Comparison of ENCODE assay signal across 28 cellular contexts in the genomic region with DNA sequence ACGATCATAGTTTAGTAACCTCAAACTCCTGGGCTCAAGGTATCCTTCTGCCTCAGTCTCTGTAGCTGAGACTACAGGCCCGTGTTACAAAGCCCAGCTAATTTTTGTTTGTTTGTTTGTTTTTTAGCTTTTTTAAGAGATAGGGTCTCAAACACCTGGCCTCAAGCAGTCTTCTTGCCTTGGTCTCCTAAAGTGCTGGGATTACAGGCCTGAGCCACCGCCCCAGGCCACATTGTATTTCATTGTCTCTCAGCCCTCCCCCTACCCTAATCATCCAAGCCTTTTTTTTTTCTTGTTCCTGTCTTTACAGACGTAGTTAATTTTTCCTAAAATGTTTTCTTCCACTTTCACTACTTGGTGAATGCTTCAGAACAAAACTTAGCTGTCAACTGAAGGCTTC.
"Had no signal": no experiment of that assay in that cellular context is flagged by ENCODE, and none has a peak within 500 bp of the region (broad histone marks: within the 10 kb centered on the region; RNA-seq: fewer than 3 reads in every experiment).

No MANE protein-coding gene starts in this region.

- FAIRE-seq: colon, endometrium, frontal cortex, islet of Langerhans, urothelium cell line had no signal

- DNase-seq: activated B cell treated with CpG ODN at 0.5 μM for 24 hours; activated CD4-positive, alpha-beta T cell treated with anti-CD3 and anti-CD28 coated beads, Interleukin-2, amount 50 U/mL, for 1 hour; activated CD8-positive, alpha-beta memory T cell treated with anti-CD3 and anti-CD28 coated beads, Interleukin-2, amount 10 ng/mL, durations not matched to agents 7 days and 5 days; activated CD8-positive, alpha-beta T cell treated with anti-CD3 and anti-CD28 coated beads, Interleukin-2, amount 10 ng/mL, durations not matched to agents 7 days and 5 days; activated effector memory CD4-positive, alpha-beta T cell treated with Interleukin-2 at 50 U/mL for 16 hours; activated naive CD4-positive, alpha-beta T cell treated with Interleukin-2 at 50 U/mL for 16 hours; activated naive CD8-positive, alpha-beta T cell treated with anti-CD3 and anti-CD28 coated beads for 36 hours; adrenal gland; aorta; body of pancreas; dermis blood vessel endothelial cell; effector CD4-positive, alpha-beta T cell; left lung; lower lobe of right lung; mucosa of descending colon; right cardiac atrium; stimulated activated CD4-positive, alpha-beta T cell treated with anti-CD3 and anti-CD28 coated beads, Interleukin-2, amount 100 ng/mL, for 48 hours; stimulated activated naive CD4-positive, alpha-beta T cell treated with Interleukin-2 at 50 U/mL for 16 hours; T-helper 1 cell; transverse colon had no signal

- H3K27ac Mint-ChIP-seq: activated B cell treated with CpG ODN at 0.5 μM for 24 hours; activated CD8-positive, alpha-beta memory T cell treated with anti-CD3 and anti-CD28 coated beads, Interleukin-2, amount 10 ng/mL, durations not matched to agents 7 days and 5 days; activated CD8-positive, alpha-beta T cell treated with anti-CD3 and anti-CD28 coated beads, Interleukin-2, amount 10 ng/mL, durations not matched to agents 7 days and 5 days; activated naive CD8-positive, alpha-beta T cell treated with anti-CD3 and anti-CD28 coated beads for 36 hours; natural killer cell treated with Interleukin-12 subunit alpha and Interleukin-12 subunit beta and Interleukin-15 and Interleukin-18, amount 100 ng/mL, for 72 hours; T-helper 2 cell treated with Interferon-gamma antibody and Interleukin-4, amounts not matched to agents 5 μg/mL and 100 μg/mL, for 36 hours had no signal

- H3K4me1 ChIP-seq: parathyroid adenoma had no signal

- H3K9me3 Mint-ChIP-seq: activated B cell treated with CpG ODN at 0.5 μM for 24 hours; activated naive CD8-positive, alpha-beta T cell treated with anti-CD3 and anti-CD28 coated beads for 36 hours; natural killer cell treated with Interleukin-12 subunit alpha and Interleukin-12 subunit beta and Interleukin-15 and Interleukin-18, amount 100 ng/mL, for 72 hours; T-helper 2 cell treated with Interferon-gamma antibody and Interleukin-4, amounts not matched to agents 5 μg/mL and 100 μg/mL, for 36 hours had no signal

- H3K27me3 ChIP-seq: adrenal gland, body of pancreas, left lung, transverse colon had no signal

- H3K27ac ChIP-seq: adrenal gland, body of pancreas, left lung, lower lobe of right lung, parathyroid adenoma, transverse colon had no signal

- H3K9ac ChIP-seq: parathyroid adenoma had no signal

- H3K4me3 ChIP-seq: adrenal gland, body of pancreas, left lung, lower lobe of right lung, mucosa of descending colon, transverse colon had no signal

- H3K27me3 Mint-ChIP-seq: activated B cell treated with CpG ODN at 0.5 μM for 24 hours; activated CD8-positive, alpha-beta memory T cell treated with anti-CD3 and anti-CD28 coated beads, Interleukin-2, amount 10 ng/mL, durations not matched to agents 7 days and 5 days; activated naive CD8-positive, alpha-beta T cell treated with anti-CD3 and anti-CD28 coated beads for 36 hours; natural killer cell treated with Interleukin-12 subunit alpha and Interleukin-12 subunit beta and Interleukin-15 and Interleukin-18, amount 100 ng/mL, for 72 hours had no signal

- H3K79me2 ChIP-seq: parathyroid adenoma had no signal

- H3K36me3 ChIP-seq: adrenal gland, lower lobe of right lung, transverse colon had no signal

- ATAC-seq: activated CD8-positive, alpha-beta memory T cell treated with anti-CD3 and anti-CD28 coated beads, Interleukin-2, amount 10 ng/mL, durations not matched to agents 7 days and 5 days; activated CD8-positive, alpha-beta T cell treated with anti-CD3 and anti-CD28 coated beads, Interleukin-2, amount 10 ng/mL, durations not matched to agents 7 days and 5 days; body of pancreas; left lung; lower lobe of right lung; mucosa of descending colon; natural killer cell treated with Interleukin-12 subunit alpha and Interleukin-12 subunit beta and Interleukin-15 and Interleukin-18, amount 100 ng/mL, for 72 hours; right cardiac atrium had no signal

- H3K4me3 Mint-ChIP-seq: activated B cell treated with CpG ODN at 0.5 μM for 24 hours; activated CD8-positive, alpha-beta memory T cell treated with anti-CD3 and anti-CD28 coated beads, Interleukin-2, amount 10 ng/mL, durations not matched to agents 7 days and 5 days; activated CD8-positive, alpha-beta T cell treated with anti-CD3 and anti-CD28 coated beads, Interleukin-2, amount 10 ng/mL, durations not matched to agents 7 days and 5 days; activated naive CD8-positive, alpha-beta T cell treated with anti-CD3 and anti-CD28 coated beads for 36 hours; natural killer cell treated with Interleukin-12 subunit alpha and Interleukin-12 subunit beta and Interleukin-15 and Interleukin-18, amount 100 ng/mL, for 72 hours; T-helper 2 cell treated with Interferon-gamma antibody and Interleukin-4, amounts not matched to agents 5 μg/mL and 100 μg/mL, for 36 hours had no signal

- H3K9me3 ChIP-seq: adrenal gland, body of pancreas, left lung, lower lobe of right lung, mucosa of descending colon, transverse colon had no signal

- H2AFZ ChIP-seq: parathyroid adenoma had no signal
